ENCODE assay signal across 2 cellular contexts in the genomic region with DNA sequence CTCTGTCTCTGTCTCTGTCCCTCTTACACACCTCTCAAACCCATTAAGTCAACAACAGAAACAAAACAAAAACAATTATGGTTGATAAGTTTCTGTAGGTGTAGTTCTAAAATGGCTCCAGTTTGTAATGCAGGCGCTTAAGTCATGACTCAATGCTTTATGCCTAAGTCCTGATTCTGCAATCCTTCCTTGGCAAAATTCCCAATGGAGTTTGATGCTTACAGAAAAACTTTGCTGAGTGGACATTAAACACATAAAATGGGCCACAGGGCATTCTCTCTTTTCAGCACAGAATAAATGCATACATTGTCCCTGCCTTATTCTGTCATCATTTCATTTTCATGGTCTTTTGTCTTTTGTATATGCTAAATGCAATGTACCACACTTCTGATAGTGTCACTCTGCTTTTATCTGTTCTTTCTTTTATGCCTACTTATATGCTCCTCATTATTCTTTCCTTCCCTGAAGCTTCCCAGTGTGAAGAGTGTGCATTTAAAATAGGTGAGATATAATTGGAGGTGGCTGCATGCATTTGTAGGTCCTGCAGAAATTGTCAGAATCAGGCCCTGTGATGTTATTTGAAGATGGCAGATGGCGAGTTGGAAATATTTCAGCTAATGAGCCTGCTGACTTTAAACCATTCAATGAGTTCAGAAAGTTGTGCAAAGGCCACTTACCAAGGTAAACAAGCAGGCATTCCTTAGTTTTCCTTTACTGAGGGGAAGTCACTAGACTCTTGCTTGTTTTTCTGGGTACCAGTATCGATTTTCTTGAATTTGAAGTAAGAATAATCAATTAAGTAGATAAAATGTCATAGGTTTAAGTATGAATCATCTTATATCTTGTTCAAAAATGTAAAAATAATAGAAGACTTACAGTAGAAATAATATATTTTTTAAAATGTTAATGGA.
TF ChIP-seq lines count a peak whose summit lies in the region.

No MANE protein-coding gene starts in this region.

TF ChIP-seq in IMR-90, 13 proteins besides CTCF, POLR2A, EP300 and RAD21:
- TF ChIP-seq MAFK (IDR thresholded peaks at IDR 0.05; ENCODE audit: low read depth, low read length): peak; percentile 67
- no peak for TF ChIP-seq RCOR1 (IDR thresholded peaks at IDR 0.05; ENCODE audit: insufficient replicate concordance, low read length)

TF ChIP-seq in SK-N-SH, 30 proteins besides CTCF, POLR2A, EP300 and RAD21:
- TF ChIP-seq, protein P1, sequence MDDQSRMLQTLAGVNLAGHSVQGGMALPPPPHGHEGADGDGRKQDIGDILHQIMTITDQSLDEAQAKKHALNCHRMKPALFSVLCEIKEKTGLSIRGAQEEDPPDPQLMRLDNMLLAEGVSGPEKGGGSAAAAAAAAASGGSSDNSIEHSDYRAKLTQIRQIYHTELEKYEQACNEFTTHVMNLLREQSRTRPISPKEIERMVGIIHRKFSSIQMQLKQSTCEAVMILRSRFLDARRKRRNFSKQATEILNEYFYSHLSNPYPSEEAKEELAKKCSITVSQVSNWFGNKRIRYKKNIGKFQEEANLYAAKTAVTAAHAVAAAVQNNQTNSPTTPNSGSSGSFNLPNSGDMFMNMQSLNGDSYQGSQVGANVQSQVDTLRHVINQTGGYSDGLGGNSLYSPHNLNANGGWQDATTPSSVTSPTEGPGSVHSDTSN (IDR thresholded peaks at IDR 0.05): no peak
- no peak for TF ChIP-seq SIN3A (IDR thresholded peaks at IDR 0.05; ENCODE audit: borderline replicate concordance, low read depth, low read length)
- TF ChIP-seq, protein P2, sequence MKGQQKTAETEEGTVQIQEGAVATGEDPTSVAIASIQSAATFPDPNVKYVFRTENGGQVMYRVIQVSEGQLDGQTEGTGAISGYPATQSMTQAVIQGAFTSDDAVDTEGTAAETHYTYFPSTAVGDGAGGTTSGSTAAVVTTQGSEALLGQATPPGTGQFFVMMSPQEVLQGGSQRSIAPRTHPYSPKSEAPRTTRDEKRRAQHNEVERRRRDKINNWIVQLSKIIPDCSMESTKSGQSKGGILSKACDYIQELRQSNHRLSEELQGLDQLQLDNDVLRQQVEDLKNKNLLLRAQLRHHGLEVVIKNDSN (IDR thresholded peaks at IDR 0.05; ENCODE audit: borderline replicate concordance, low read depth): no peak
- no peak for TF ChIP-seq MEF2A (IDR thresholded peaks at IDR 0.05; ENCODE audit: borderline replicate concordance, low read depth)
- no peak for TF ChIP-seq RXRA (IDR thresholded peaks at IDR 0.05; ENCODE audit: borderline replicate concordance, low read depth)
- TF ChIP-seq EZH2phosphoT487 (IDR thresholded peaks at IDR 0.05; ENCODE audit: borderline replicate concordance, low read depth): no peak
- no peak for TF ChIP-seq MXI1 (IDR thresholded peaks at IDR 0.05; ENCODE audit: low read depth, low read length)
- TF ChIP-seq POLR2AphosphoS5 (IDR thresholded peaks at IDR 0.05; ENCODE audit: low read depth, low read length): no peak
- no peak for TF ChIP-seq TCF12 (IDR thresholded peaks at IDR 0.05)
- TF ChIP-seq, protein P3, sequence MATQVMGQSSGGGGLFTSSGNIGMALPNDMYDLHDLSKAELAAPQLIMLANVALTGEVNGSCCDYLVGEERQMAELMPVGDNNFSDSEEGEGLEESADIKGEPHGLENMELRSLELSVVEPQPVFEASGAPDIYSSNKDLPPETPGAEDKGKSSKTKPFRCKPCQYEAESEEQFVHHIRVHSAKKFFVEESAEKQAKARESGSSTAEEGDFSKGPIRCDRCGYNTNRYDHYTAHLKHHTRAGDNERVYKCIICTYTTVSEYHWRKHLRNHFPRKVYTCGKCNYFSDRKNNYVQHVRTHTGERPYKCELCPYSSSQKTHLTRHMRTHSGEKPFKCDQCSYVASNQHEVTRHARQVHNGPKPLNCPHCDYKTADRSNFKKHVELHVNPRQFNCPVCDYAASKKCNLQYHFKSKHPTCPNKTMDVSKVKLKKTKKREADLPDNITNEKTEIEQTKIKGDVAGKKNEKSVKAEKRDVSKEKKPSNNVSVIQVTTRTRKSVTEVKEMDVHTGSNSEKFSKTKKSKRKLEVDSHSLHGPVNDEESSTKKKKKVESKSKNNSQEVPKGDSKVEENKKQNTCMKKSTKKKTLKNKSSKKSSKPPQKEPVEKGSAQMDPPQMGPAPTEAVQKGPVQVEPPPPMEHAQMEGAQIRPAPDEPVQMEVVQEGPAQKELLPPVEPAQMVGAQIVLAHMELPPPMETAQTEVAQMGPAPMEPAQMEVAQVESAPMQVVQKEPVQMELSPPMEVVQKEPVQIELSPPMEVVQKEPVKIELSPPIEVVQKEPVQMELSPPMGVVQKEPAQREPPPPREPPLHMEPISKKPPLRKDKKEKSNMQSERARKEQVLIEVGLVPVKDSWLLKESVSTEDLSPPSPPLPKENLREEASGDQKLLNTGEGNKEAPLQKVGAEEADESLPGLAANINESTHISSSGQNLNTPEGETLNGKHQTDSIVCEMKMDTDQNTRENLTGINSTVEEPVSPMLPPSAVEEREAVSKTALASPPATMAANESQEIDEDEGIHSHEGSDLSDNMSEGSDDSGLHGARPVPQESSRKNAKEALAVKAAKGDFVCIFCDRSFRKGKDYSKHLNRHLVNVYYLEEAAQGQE (IDR thresholded peaks at IDR 0.05; ENCODE audit: low read depth, low read length): no peak
- TF ChIP-seq CHD2 (IDR thresholded peaks at IDR 0.05; ENCODE audit: low read length, partially characterized antibody): no peak
- no peak for TF ChIP-seq GABPA (IDR thresholded peaks at IDR 0.05; ENCODE audit: low read depth)
- TF ChIP-seq ELF1 (IDR thresholded peaks at IDR 0.05): no peak
- no peak for TF ChIP-seq NRF1 (IDR thresholded peaks at IDR 0.05; ENCODE audit: low read depth, low read length)
- no peak for TF ChIP-seq JUND (IDR thresholded peaks at IDR 0.05)
- TF ChIP-seq, protein P4, sequence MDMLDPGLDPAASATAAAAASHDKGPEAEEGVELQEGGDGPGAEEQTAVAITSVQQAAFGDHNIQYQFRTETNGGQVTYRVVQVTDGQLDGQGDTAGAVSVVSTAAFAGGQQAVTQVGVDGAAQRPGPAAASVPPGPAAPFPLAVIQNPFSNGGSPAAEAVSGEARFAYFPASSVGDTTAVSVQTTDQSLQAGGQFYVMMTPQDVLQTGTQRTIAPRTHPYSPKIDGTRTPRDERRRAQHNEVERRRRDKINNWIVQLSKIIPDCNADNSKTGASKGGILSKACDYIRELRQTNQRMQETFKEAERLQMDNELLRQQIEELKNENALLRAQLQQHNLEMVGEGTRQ (IDR thresholded peaks at IDR 0.05; ENCODE audit: borderline replicate concordance, low read depth, low read length): no peak
- no peak for TF ChIP-seq FOXJ3 (CRISPR knock-in tag; IDR thresholded peaks at IDR 0.05)
- TF ChIP-seq FOXM1 (IDR thresholded peaks at IDR 0.05; ENCODE audit: low read depth): no peak
- no peak for TF ChIP-seq SMC3 (IDR thresholded peaks at IDR 0.05; ENCODE audit: low read depth, low read length)
- TF ChIP-seq, protein P5, sequence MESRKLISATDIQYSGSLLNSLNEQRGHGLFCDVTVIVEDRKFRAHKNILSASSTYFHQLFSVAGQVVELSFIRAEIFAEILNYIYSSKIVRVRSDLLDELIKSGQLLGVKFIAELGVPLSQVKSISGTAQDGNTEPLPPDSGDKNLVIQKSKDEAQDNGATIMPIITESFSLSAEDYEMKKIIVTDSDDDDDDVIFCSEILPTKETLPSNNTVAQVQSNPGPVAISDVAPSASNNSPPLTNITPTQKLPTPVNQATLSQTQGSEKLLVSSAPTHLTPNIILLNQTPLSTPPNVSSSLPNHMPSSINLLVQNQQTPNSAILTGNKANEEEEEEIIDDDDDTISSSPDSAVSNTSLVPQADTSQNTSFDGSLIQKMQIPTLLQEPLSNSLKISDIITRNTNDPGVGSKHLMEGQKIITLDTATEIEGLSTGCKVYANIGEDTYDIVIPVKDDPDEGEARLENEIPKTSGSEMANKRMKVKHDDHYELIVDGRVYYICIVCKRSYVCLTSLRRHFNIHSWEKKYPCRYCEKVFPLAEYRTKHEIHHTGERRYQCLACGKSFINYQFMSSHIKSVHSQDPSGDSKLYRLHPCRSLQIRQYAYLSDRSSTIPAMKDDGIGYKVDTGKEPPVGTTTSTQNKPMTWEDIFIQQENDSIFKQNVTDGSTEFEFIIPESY (IDR thresholded peaks at IDR 0.05; ENCODE audit: borderline replicate concordance, low read depth): no peak
